Comparison of ENCODE assay signal across 9 cellular contexts in the genomic region with DNA sequence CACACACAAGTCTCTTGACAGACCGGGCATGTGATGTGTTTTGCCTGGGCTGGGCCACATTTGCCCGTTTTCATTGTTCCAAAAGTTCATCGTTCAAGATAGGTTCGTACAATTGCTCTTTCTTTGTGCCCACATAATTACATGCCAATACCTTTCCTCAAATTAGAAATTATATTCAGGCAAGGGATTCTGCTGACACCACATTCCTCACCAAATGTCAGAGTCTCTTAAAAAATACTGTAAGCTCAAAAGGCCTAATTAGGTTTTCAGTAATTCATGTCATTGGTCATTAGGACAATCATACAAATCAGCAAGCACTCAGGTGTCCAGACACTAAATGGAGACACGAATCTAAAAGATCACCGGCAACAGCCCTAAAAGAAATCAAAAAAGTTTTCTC.
"Had no signal": no experiment of that assay in that cellular context is flagged by ENCODE, and none has a peak within 500 bp of the region (broad histone marks: within the 10 kb centered on the region; RNA-seq: fewer than 3 reads in every experiment).

No MANE protein-coding gene starts in this region.

- H3K4me3 Mint-ChIP-seq: HFFc6, IgD-negative memory B cell had no signal

- H3K36me3 ChIP-seq: HAP-1 had no signal

- H3K9me3 Mint-ChIP-seq: IgD-negative memory B cell had no signal

- H3K9me3 ChIP-seq: HAP-1 had no signal

- H3K27ac ChIP-seq: HL-60, KMS-11 had no signal

- ATAC-seq: HCT116 had no signal

- H3K4me3 ChIP-seq: HAP-1 had no signal

- H3K9ac ChIP-seq: KMS-11 had no signal

- H3K4me1 Mint-ChIP-seq: IgD-negative memory B cell had no signal

- H3K4me1 ChIP-seq: HAP-1 had no signal

- H3K4me2 ChIP-seq: KMS-11 had no signal

- DNase-seq: GOT3, H7, HFFc6, KBM-7 had no signal

- H3K27me3 Mint-ChIP-seq: IgD-negative memory B cell had no signal

- H3K36me3 Mint-ChIP-seq: IgD-negative memory B cell had no signal

- H3K27ac Mint-ChIP-seq: HFFc6, IgD-negative memory B cell had no signal
